In genomic region chr14:89621009-89621421, GRCh38 we compare ENCODE assay signal across 10 cellular contexts.
A peak's percentile ranks its signal among the peaks of the same experiment; 100 is the strongest.
DNase-seq lines count a peak whose midpoint lies in the region; ATAC-seq and TF ChIP-seq lines count a peak whose summit lies in the region.
"Had no signal": no experiment of that assay in that cellular context is flagged by ENCODE, and none has a peak within 500 bp of the region (broad histone marks: within the 10 kb centered on the region; RNA-seq: fewer than 3 reads in every experiment).

No MANE protein-coding gene starts in this region.

- peak overlapping the region; percentile 89 for H3K27ac ChIP-seq in CD8-positive, alpha-beta T cell (ENCODE audit: low read depth, low read length)
- H3K27ac ChIP-seq: parathyroid adenoma, SJSA1 had no signal

- H3K9me3 Mint-ChIP-seq in CD8-positive, alpha-beta T cell, result no peaks in the 10 kb centered on the region
- no peaks in the 10 kb centered on the region for H3K9me3 Mint-ChIP-seq in activated naive CD4-positive, alpha-beta T cell treated with anti-CD3 and anti-CD28 coated beads, Interleukin-2, amount 50 U/mL, for 24 hours

- H3K9me3 ChIP-seq in CD8-positive, alpha-beta T cell (ENCODE audit: low read length), result no peaks in the 10 kb centered on the region
- H3K9me3 ChIP-seq: SJSA1 had no signal

- intact Hi-C loops in CD8-positive, alpha-beta T cell (cut with DNase I, micrococcal nuclease), result loop anchor here in 1 of 2 experiments (1.0 to 2.0 kb wide), 3 partner anchors 60 to 146 kb away; no protein-coding TSS in a partner anchor

- H3K4me1 ChIP-seq in CD8-positive, alpha-beta T cell (ENCODE audit: insufficient read depth, low read length), result peaks cover 38% of the 10 kb centered on the region

- H3K27ac Mint-ChIP-seq in CD8-positive, alpha-beta T cell, result peak overlapping the region; percentile 98
- peak overlapping the region; percentile 98 for H3K27ac Mint-ChIP-seq in activated naive CD4-positive, alpha-beta T cell treated with anti-CD3 and anti-CD28 coated beads, Interleukin-2, amount 50 U/mL, for 24 hours

- CTCF ChIA-PET in CD8-positive, alpha-beta T cell (lab: Charles Lee), result interaction anchor here (2.6 kb wide), 1 partner anchor 100 kb away, joined by 11 read pairs; no protein-coding TSS in a partner anchor

- H3K4me1 Mint-ChIP-seq in CD8-positive, alpha-beta T cell (ENCODE audit: low read depth), result peaks cover 51% of the 10 kb centered on the region
- peaks cover 60% of the 10 kb centered on the region for H3K4me1 Mint-ChIP-seq in activated naive CD4-positive, alpha-beta T cell treated with anti-CD3 and anti-CD28 coated beads, Interleukin-2, amount 50 U/mL, for 24 hours

- H3K36me3 Mint-ChIP-seq in CD8-positive, alpha-beta T cell, result peaks cover 10% of the 10 kb centered on the region
- H3K36me3 Mint-ChIP-seq in activated naive CD4-positive, alpha-beta T cell treated with anti-CD3 and anti-CD28 coated beads, Interleukin-2, amount 50 U/mL, for 24 hours, result no peaks in the 10 kb centered on the region

- no peaks in the 10 kb centered on the region for H3K36me3 ChIP-seq in CD8-positive, alpha-beta T cell (ENCODE audit: insufficient read depth, low read length)

- ATAC-seq in CD8-positive, alpha-beta T cell, result peak; percentile 59
- no peak for ATAC-seq in HG03159 (IDR thresholded peaks at IDR 0.05; ENCODE audit: unreplicated experiment)

- no peaks in the 10 kb centered on the region for H3K27me3 ChIP-seq in CD8-positive, alpha-beta T cell (ENCODE audit: insufficient read depth, low read length)
- H3K27me3 ChIP-seq: SJSA1 had no signal

- DNase-seq in CD8-positive, alpha-beta T cell, result peak in 6 of 7 experiments; percentile 25 to 68 (median 52)
- DNase-seq in activated CD4-positive, alpha-beta T cell treated with anti-CD3 and anti-CD28 coated beads for 4 hours, result peak; percentile 59 to 61
- DNase-seq in stimulated activated CD4-positive, alpha-beta T cell treated with anti-CD3 and anti-CD28 coated beads, Interleukin-15, amount 100 ng/mL, for 24 hours, result peak; percentile 67
- DNase-seq in ureter (ENCODE audit: low spot score), result no peak
- DNase-seq in NCI-H748 treated with DMSO at 0.1 percent for 48 hours (lab: John Stamatoyannopoulos, UW), result no peak
- DNase-seq in RPMI8226, result no peak

- POLR2A ChIA-PET in CD8-positive, alpha-beta T cell (lab: Charles Lee), result interaction anchor here (0.8 kb wide), 1 partner anchor 21 kb away, joined by 3 read pairs; no protein-coding TSS in a partner anchor

- H3K4me3 ChIP-seq in CD8-positive, alpha-beta T cell (ENCODE audit: low read depth, low read length), result peak overlapping the region; percentile 14
- H3K4me3 ChIP-seq: SJSA1 had no signal

- no peaks in the 10 kb centered on the region for H3K27me3 Mint-ChIP-seq in CD8-positive, alpha-beta T cell (ENCODE audit: low read depth)
- no peaks in the 10 kb centered on the region for H3K27me3 Mint-ChIP-seq in activated naive CD4-positive, alpha-beta T cell treated with anti-CD3 and anti-CD28 coated beads, Interleukin-2, amount 50 U/mL, for 24 hours

- peak overlapping the region; percentile 93 for H3K4me3 Mint-ChIP-seq in CD8-positive, alpha-beta T cell
- peak overlapping the region; percentile 93 for H3K4me3 Mint-ChIP-seq in activated naive CD4-positive, alpha-beta T cell treated with anti-CD3 and anti-CD28 coated beads, Interleukin-2, amount 50 U/mL, for 24 hours

- no peak for TF ChIP-seq CTCF in CD8-positive, alpha-beta T cell (IDR thresholded peaks at IDR 0.05)

Comparison
In these comparisons a context has a peak if more than half of its experiments do, and no peak if none do; other contexts are left out.
1. DNase-seq: peak in CD8-positive, alpha-beta T cell (6 of 7), activated CD4-positive, alpha-beta T cell treated with anti-CD3 and anti-CD28 coated beads for 4 hours (2 of 2) and stimulated activated CD4-positive, alpha-beta T cell treated with anti-CD3 and anti-CD28 coated beads, Interleukin-15, amount 100 ng/mL, for 24 hours (single experiment); none in ureter (single experiment), NCI-H748 treated with DMSO at 0.1 percent for 48 hours (single experiment) and RPMI8226 (single experiment).